ENCODE assay signal across 14 cellular contexts in genomic region chr3:117873236-117873635, GRCh38.
DNase-seq lines count a peak whose midpoint lies in the region; ATAC-seq, FAIRE-seq and TF ChIP-seq lines count a peak whose summit lies in the region.
"Had no signal": no experiment of that assay in that cellular context is flagged by ENCODE, and none has a peak within 500 bp of the region (broad histone marks: within the 10 kb centered on the region; RNA-seq: fewer than 3 reads in every experiment).

No MANE protein-coding gene starts in this region.

- intact Hi-C loops in adrenal gland (cut with DNase I) (no loop called here), kidney (cut with DNase I) (no loop called here)

- peak in 1 of 2 donors; percentile 21 for TF ChIP-seq POLR2A in adrenal gland (IDR thresholded peaks at IDR 0.05)

- H3K27ac ChIP-seq in adrenal gland: peak overlapping the region; percentile 41 to 76 (median 50)
- H3K27ac ChIP-seq in kidney (ENCODE audit: low read depth in 2 of 2, low read length in 2 of 2): no peak overlapping the region
- no peak overlapping the region for H3K27ac ChIP-seq in substantia nigra (ENCODE audit: low read depth, low read length, poor library complexity, severe bottlenecking)
- H3K27ac ChIP-seq: stomach had no signal

- no peaks in the 10 kb centered on the region for H3K36me3 ChIP-seq in adrenal gland (replicated peaks in 1 of 2)
- no peaks in the 10 kb centered on the region for H3K36me3 ChIP-seq in kidney (ENCODE audit: control insufficient read depth in 1 of 2, insufficient read depth in 2 of 2, low read length in 2 of 2)
- H3K36me3 ChIP-seq: stomach had no signal

- ATAC-seq in HG03378 (IDR thresholded peaks at IDR 0.05; ENCODE audit: unreplicated experiment) (no peak), GM21723 (IDR thresholded peaks at IDR 0.05; ENCODE audit: unreplicated experiment) (no peak)
- ATAC-seq: activated CD4-positive, CD25-positive, alpha-beta regulatory T cell treated with anti-CD3 and anti-CD28 coated beads, Interleukin-2, amount 50 U/mL, for 24 hours; HCT116; HepG2 had no signal

- no peaks in the 10 kb centered on the region for H3K9me3 ChIP-seq in adrenal gland (replicated peaks in 1 of 3)
- no peaks in the 10 kb centered on the region for H3K9me3 ChIP-seq in kidney (ENCODE audit: control insufficient read depth in 1 of 2, low read length in 2 of 2)
- H3K9me3 ChIP-seq: stomach had no signal

- peak in 3 of 6 experiments; percentile 6 to 14 (median 6) for TF ChIP-seq CTCF in adrenal gland (IDR thresholded peaks at IDR 0.05)
- no peak for TF ChIP-seq CTCF in kidney (IDR thresholded peaks at IDR 0.05; ENCODE audit: borderline replicate concordance, extremely low read depth, insufficient read depth)

- peak; percentile 95 for DNase-seq in NCI-H1092 treated with DMSO at 0.1 percent for 48 hours (lab: John Stamatoyannopoulos, UW)
- DNase-seq in adrenal gland: peak; percentile 54 to 89 (median 72)
- peak; percentile 74 for DNase-seq in kidney
- peak in 31 of 49 donors; percentile 1 to 59 (median 22) for DNase-seq in substantia nigra (lab: John Stamatoyannopoulos, UW)
- DNase-seq in GM19240 (ENCODE audit: insufficient read length, low spot score): no peak
- DNase-seq: central memory CD4-positive, alpha-beta T cell; stimulated activated CD4-positive, alpha-beta T cell treated with anti-CD3 and anti-CD28 coated beads, Interleukin-4, amount 100 ng/mL, for 24 hours; stomach had no signal

- 17 to 28% (median 24%) methylated on average over 3 of the region's 3 CpGs for WGBS in adrenal gland, 4 donors

- no peak overlapping the region for H3K4me3 ChIP-seq in adrenal gland
- H3K4me3 ChIP-seq in kidney (ENCODE audit: low read length in 2 of 2): no peak overlapping the region
- H3K4me3 ChIP-seq: stomach had no signal

- H3K4me1 ChIP-seq in adrenal gland (replicated peaks in 1 of 2): peaks cover 10 to 31% of the 10 kb centered on the region in 2 donors
- no peaks in the 10 kb centered on the region for H3K4me1 ChIP-seq in kidney (ENCODE audit: control insufficient read depth in 1 of 2, insufficient read depth in 1 of 2, low read depth in 1 of 2, low read length in 2 of 2)
- H3K4me1 ChIP-seq: stomach had no signal

- no peak for FAIRE-seq in kidney (lab: Jason Lieb, UNC)
- FAIRE-seq: HepG2, keratinocyte had no signal

- H3K27me3 ChIP-seq in adrenal gland: no peaks in the 10 kb centered on the region
- H3K27me3 ChIP-seq: stomach had no signal

- no peak overlapping the region for H3K9ac ChIP-seq in kidney (ENCODE audit: low read length in 2 of 2)

Comparison
In these comparisons a context has a peak if more than half of its experiments do, and no peak if none do; other contexts are left out.
1. H3K27ac ChIP-seq: peak in adrenal gland (5 of 5); none in kidney (0 of 2) and substantia nigra (single experiment).